Comparison of ENCODE assay signal across 7 cellular contexts in genomic region chr6:104985875-104986274, GRCh38. TPM values are rescaled to one million over a fixed set of nuclear protein-coding genes. Genes with fewer than 3 reads are reported as not detected.
"Had no signal": no experiment of that assay in that cellular context is flagged by ENCODE, and none has a peak within 500 bp of the region (broad histone marks: within the 10 kb centered on the region; RNA-seq: fewer than 3 reads in every experiment).

No MANE protein-coding gene starts in this region.

RNA-seq across cellular contexts. Expression of gene LIN28B, which starts 29.0 kb away (rescaled TPM):
- total RNA-seq: LHCN-M2, MCF 10A, NCI-H460, OCI-LY7, Peyer's patch, Right ventricle myocardium superior, SJSA1 had no signal
